In genomic region chr7:158025651-158026600, GRCh38 we compare ENCODE assay signal across 15 cellular contexts.
"Had no signal": no experiment of that assay in that cellular context is flagged by ENCODE, and none has a peak within 500 bp of the region (broad histone marks: within the 10 kb centered on the region; RNA-seq: fewer than 3 reads in every experiment).

No MANE protein-coding gene starts in this region.

- DNase-seq: activated CD4-positive, alpha-beta T cell treated with anti-CD3 and anti-CD28 coated beads for 1 hour; activated gamma-delta T cell treated with Interleukin-2 at 50 U/mL for 16 hours; activated T-cell treated with anti-CD3 and anti-CD28 coated beads for 4 hours; amniotic stem cell; effector memory CD8-positive, alpha-beta T cell; pancreas; stimulated activated naive CD4-positive, alpha-beta T cell; substantia nigra; SW 1271; T-helper 2 cell; trophoblast cell had no signal

- H3K4me1 ChIP-seq: pancreas had no signal

- H3K4me3 ChIP-seq: cardiac muscle cell, pancreas had no signal

- H3K36me3 Mint-ChIP-seq: activated naive CD4-positive, alpha-beta T cell treated with anti-CD3 and anti-CD28 coated beads, Interleukin-2, amount 50 U/mL, for 72 hours had no signal

- H3K27ac Mint-ChIP-seq: activated T-helper 1 cell treated with anti-CD3 and anti-CD28 coated beads, Interleukin-12 subunit alpha, Interleukin-12 subunit beta, Interleukin-2, Interleukin-4 antibody, amounts not matched to agents 30 ng/mL and 10 ng/mL and 1 ng/mL, durations not matched to agents 14 hours and 24 hours and 36 hours; effector memory CD8-positive, alpha-beta T cell had no signal

- H3K9me3 ChIP-seq: pancreas had no signal

- H3K4me3 Mint-ChIP-seq: activated T-helper 1 cell treated with anti-CD3 and anti-CD28 coated beads, Interleukin-12 subunit alpha, Interleukin-12 subunit beta, Interleukin-2, Interleukin-4 antibody, amounts not matched to agents 30 ng/mL and 10 ng/mL and 1 ng/mL, durations not matched to agents 14 hours and 24 hours and 36 hours; effector memory CD8-positive, alpha-beta T cell had no signal

- H3K9me3 Mint-ChIP-seq: activated naive CD4-positive, alpha-beta T cell treated with anti-CD3 and anti-CD28 coated beads, Interleukin-2, amount 50 U/mL, for 72 hours; activated T-helper 1 cell treated with anti-CD3 and anti-CD28 coated beads, Interleukin-12 subunit alpha, Interleukin-12 subunit beta, Interleukin-2, Interleukin-4 antibody, amounts not matched to agents 30 ng/mL and 10 ng/mL and 1 ng/mL, durations not matched to agents 14 hours and 24 hours and 36 hours; effector memory CD8-positive, alpha-beta T cell had no signal

- H3K36me3 ChIP-seq: cardiac muscle cell, pancreas had no signal

- H3K27me3 ChIP-seq: cardiac muscle cell, pancreas had no signal

- H3K27ac ChIP-seq: cardiac muscle cell, pancreas, VCaP had no signal

- ATAC-seq: activated naive CD4-positive, alpha-beta T cell treated with anti-CD3 and anti-CD28 coated beads, Interleukin-2, amount 50 U/mL, for 72 hours; effector memory CD8-positive, alpha-beta T cell; pancreas had no signal
